ENCODE assay signal across 25 cellular contexts in genomic region chr20:20000223-20000968, GRCh38. TPM values are rescaled to one million over a fixed set of nuclear protein-coding genes. Genes with fewer than 3 reads are reported as not detected.
DNase-seq lines count a peak whose midpoint lies in the region; ATAC-seq and TF ChIP-seq lines count a peak whose summit lies in the region.
"Had no signal": no experiment of that assay in that cellular context is flagged by ENCODE, and none has a peak within 500 bp of the region (broad histone marks: within the 10 kb centered on the region; RNA-seq: fewer than 3 reads in every experiment).

No MANE protein-coding gene starts in this region.

- no peaks in the 10 kb centered on the region for H3K79me2 ChIP-seq in parathyroid adenoma

- H3K4me3 Mint-ChIP-seq in activated T-helper 17 cell treated with anti-CD3 and anti-CD28 coated beads, Interleukin-2, amount 50 U/mL, for 72 hours, result no peak overlapping the region
- H3K4me3 Mint-ChIP-seq in T-helper 2 cell treated with Interferon-gamma antibody and Interleukin-4, amounts not matched to agents 5 μg/mL and 100 μg/mL, for 36 hours, result no peak overlapping the region
- H3K4me3 Mint-ChIP-seq: activated T-cell treated with anti-CD3 and anti-CD28 coated beads, Interleukin-2, amount 50 U/mL, for 72 hours; CD4-positive, alpha-beta T cell; nephron progenitor cell had no signal

- TF ChIP-seq CTCF in C4-2B (conservative IDR thresholded peaks at IDR 0.05) (no peak), choroid plexus epithelial cell (conservative IDR thresholded peaks at IDR 0.05; ENCODE audit: low read depth, low read length) (no peak), parathyroid adenoma (IDR thresholded peaks at IDR 0.05) (no peak)

- no peak overlapping the region for H3K4me3 ChIP-seq in choroid plexus epithelial cell (ENCODE audit: low read depth, low read length)
- no peak overlapping the region for H3K4me3 ChIP-seq in parathyroid adenoma (ENCODE audit: low read depth, low read length)
- H3K4me3 ChIP-seq: SJSA1 had no signal

- no peaks in the 10 kb centered on the region for H3K9me3 ChIP-seq in parathyroid adenoma (ENCODE audit: control insufficient read depth, low read length)
- H3K9me3 ChIP-seq: SJSA1 had no signal

- no peaks in the 10 kb centered on the region for H3K36me3 Mint-ChIP-seq in activated T-helper 17 cell treated with anti-CD3 and anti-CD28 coated beads, Interleukin-2, amount 50 U/mL, for 72 hours (ENCODE audit: low read depth)
- no peaks in the 10 kb centered on the region for H3K36me3 Mint-ChIP-seq in T-helper 2 cell treated with Interferon-gamma antibody and Interleukin-4, amounts not matched to agents 5 μg/mL and 100 μg/mL, for 36 hours (ENCODE audit: low read depth)
- H3K36me3 Mint-ChIP-seq: activated naive CD4-positive, alpha-beta T cell treated with anti-CD3 and anti-CD28 coated beads, Interleukin-2, amount 50 U/mL, for 72 hours had no signal

- ATAC-seq in activated T-helper 17 cell treated with anti-CD3 and anti-CD28 coated beads, Interleukin-2, amount 50 U/mL, for 72 hours (replicated peaks), result no peak
- no peak for ATAC-seq in HG03159 (IDR thresholded peaks at IDR 0.05; ENCODE audit: unreplicated experiment)
- ATAC-seq: activated CD4-positive, CD25-positive, alpha-beta regulatory T cell treated with anti-CD3 and anti-CD28 coated beads, Interleukin-2, amount 50 U/mL, for 24 hours; activated naive CD4-positive, alpha-beta T cell treated with anti-CD3 and anti-CD28 coated beads, Interleukin-2, amount 50 U/mL, for 72 hours; activated T-cell treated with anti-CD3 and anti-CD28 coated beads, Interleukin-2, amount 50 U/mL, for 72 hours; foreskin keratinocyte had no signal

- peaks cover 13% of the 10 kb centered on the region for H3K4me1 Mint-ChIP-seq in activated T-helper 17 cell treated with anti-CD3 and anti-CD28 coated beads, Interleukin-2, amount 50 U/mL, for 72 hours
- H3K4me1 Mint-ChIP-seq in T-helper 2 cell treated with Interferon-gamma antibody and Interleukin-4, amounts not matched to agents 5 μg/mL and 100 μg/mL, for 36 hours (ENCODE audit: low read depth), result peaks cover 11% of the 10 kb centered on the region

- peak overlapping the region; percentile 25 for H3K4me2 ChIP-seq in parathyroid adenoma (ENCODE audit: low read length)
- H3K4me2 ChIP-seq: KMS-11 had no signal

- no peak overlapping the region for H3K9ac ChIP-seq in parathyroid adenoma
- H3K9ac ChIP-seq: KMS-11 had no signal

- no peaks in the 10 kb centered on the region for H3K36me3 ChIP-seq in parathyroid adenoma (ENCODE audit: control insufficient read depth, insufficient read depth, low read length)

- peaks cover 41% of the 10 kb centered on the region for H3K4me1 ChIP-seq in parathyroid adenoma

- H2AFZ ChIP-seq in parathyroid adenoma, result peak overlapping the region; percentile 59

- DNase-seq in NOMO-1 treated with DMSO at 0.1 percent for 48 hours (lab: John Stamatoyannopoulos, UW; ENCODE audit: unreplicated experiment) (peak; percentile 48), choroid plexus epithelial cell (ENCODE audit: low read depth) (peak; percentile 25)
- no peak for DNase-seq in central memory CD4-positive, alpha-beta T cell
- DNase-seq in T-helper 2 cell treated with Interferon-gamma antibody and Interleukin-4, amounts not matched to agents 5 μg/mL and 100 μg/mL, for 36 hours (ENCODE audit: low spot score), result no peak
- DNase-seq: activated T-cell treated with anti-CD3 and anti-CD28 coated beads, Interleukin-2, amount 50 U/mL, for 72 hours; CD4-positive, alpha-beta T cell; cortex of kidney; DMS79 treated with DMSO at 0.1 percent for 48 hours; foreskin keratinocyte; mesenchymal stem cell; NCI-H1417; NCI-H526 treated with DMSO at 0.1 percent for 48 hours; nephron progenitor cell; small intestine; stimulated activated CD4-positive, alpha-beta T cell treated with anti-CD3 and anti-CD28 coated beads, Interleukin-4, amount 100 ng/mL, for 1 hour had no signal

- H3K27ac ChIP-seq in C4-2B, result peak overlapping the region; percentile 83
- peak overlapping the region; percentile 86 for H3K27ac ChIP-seq in parathyroid adenoma
- H3K27ac ChIP-seq: foreskin keratinocyte, KMS-11, SJSA1 had no signal

- peaks cover 41% of the 10 kb centered on the region for H3K27me3 Mint-ChIP-seq in activated T-helper 17 cell treated with anti-CD3 and anti-CD28 coated beads, Interleukin-2, amount 50 U/mL, for 72 hours
- H3K27me3 Mint-ChIP-seq in T-helper 2 cell treated with Interferon-gamma antibody and Interleukin-4, amounts not matched to agents 5 μg/mL and 100 μg/mL, for 36 hours (ENCODE audit: low read depth), result peaks cover 34% of the 10 kb centered on the region

- no peaks in the 10 kb centered on the region for H3K9me3 Mint-ChIP-seq in activated T-helper 17 cell treated with anti-CD3 and anti-CD28 coated beads, Interleukin-2, amount 50 U/mL, for 72 hours
- H3K9me3 Mint-ChIP-seq in T-helper 2 cell treated with Interferon-gamma antibody and Interleukin-4, amounts not matched to agents 5 μg/mL and 100 μg/mL, for 36 hours, result no peaks in the 10 kb centered on the region
- H3K9me3 Mint-ChIP-seq: activated naive CD4-positive, alpha-beta T cell treated with anti-CD3 and anti-CD28 coated beads, Interleukin-2, amount 50 U/mL, for 72 hours; activated T-cell treated with anti-CD3 and anti-CD28 coated beads, Interleukin-2, amount 50 U/mL, for 72 hours; CD4-positive, alpha-beta T cell; nephron progenitor cell had no signal

- H3K27me3 ChIP-seq in parathyroid adenoma (ENCODE audit: control insufficient read depth, insufficient read depth, low read length), result no peaks in the 10 kb centered on the region
- H3K27me3 ChIP-seq: foreskin keratinocyte, SJSA1 had no signal

- no peak overlapping the region for H3K27ac Mint-ChIP-seq in activated T-helper 17 cell treated with anti-CD3 and anti-CD28 coated beads, Interleukin-2, amount 50 U/mL, for 72 hours
- H3K27ac Mint-ChIP-seq in T-helper 2 cell treated with Interferon-gamma antibody and Interleukin-4, amounts not matched to agents 5 μg/mL and 100 μg/mL, for 36 hours, result no peak overlapping the region
- H3K27ac Mint-ChIP-seq: activated naive CD4-positive, alpha-beta T cell treated with anti-CD3 and anti-CD28 coated beads, Interleukin-2, amount 50 U/mL, for 72 hours; activated T-cell treated with anti-CD3 and anti-CD28 coated beads, Interleukin-2, amount 50 U/mL, for 72 hours; CD4-positive, alpha-beta T cell; nephron progenitor cell had no signal

RNA-seq across cellular contexts. Expression of gene NAA20, which starts 16.8 kb away (rescaled TPM):
- total RNA-seq in activated T-helper 17 cell treated with anti-CD3 and anti-CD28 coated beads, Interleukin-2, amount 50 U/mL, for 72 hours, result 10 to 100 TPM; 39.9 to 81.4 TPM

RNA-seq across cellular contexts. Expression of gene CRNKL1, which starts 51.9 kb away (rescaled TPM):
- 10 to 100 TPM; 16.2 to 18.4 TPM for total RNA-seq in activated T-helper 17 cell treated with anti-CD3 and anti-CD28 coated beads, Interleukin-2, amount 50 U/mL, for 72 hours

RNA-seq across cellular contexts. Expression of gene CFAP61, which starts 51.9 kb away (rescaled TPM):
- not detected for total RNA-seq in activated T-helper 17 cell treated with anti-CD3 and anti-CD28 coated beads, Interleukin-2, amount 50 U/mL, for 72 hours
- total RNA-seq: activated T-cell treated with anti-CD3 and anti-CD28 coated beads, Interleukin-2, amount 50 U/mL, for 72 hours; CD4-positive, alpha-beta T cell; endothelial cell of umbilical vein; foreskin keratinocyte; kidney epithelial cell; SJSA1 had no signal

Comparison
In these comparisons a context has a peak if more than half of its experiments do, and no peak if none do; other contexts are left out.
1. DNase-seq: peak in NOMO-1 treated with DMSO at 0.1 percent for 48 hours (single experiment) and choroid plexus epithelial cell (single experiment); none in central memory CD4-positive, alpha-beta T cell (single experiment) and T-helper 2 cell treated with Interferon-gamma antibody and Interleukin-4, amounts not matched to agents 5 μg/mL and 100 μg/mL, for 36 hours (single experiment).